In the genomic region with DNA sequence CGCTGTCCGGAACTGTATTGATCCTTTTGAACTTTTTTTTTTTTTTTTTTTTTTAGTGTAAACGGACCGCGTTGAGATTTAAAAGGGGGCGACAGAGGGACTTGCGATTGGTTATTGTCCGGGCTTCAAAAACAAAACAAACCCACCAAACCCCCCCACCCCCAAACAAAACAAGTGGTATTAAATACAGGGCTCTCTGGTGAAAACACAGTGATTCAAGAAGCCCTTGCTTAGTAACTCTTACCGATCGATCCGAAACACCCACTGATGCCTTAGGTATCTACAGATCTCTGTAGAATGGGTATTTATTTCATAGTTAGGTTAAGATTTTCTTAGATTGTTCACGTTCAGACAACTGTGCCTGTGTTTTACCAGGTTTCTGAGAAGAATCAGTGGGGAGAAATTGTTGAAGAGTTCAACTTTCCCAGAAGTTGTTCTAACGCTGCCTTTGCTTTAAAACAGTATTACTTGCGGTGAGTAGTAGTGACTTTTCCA, we compare ENCODE assay signal across 8 cellular contexts. TPM values are rescaled to one million over a fixed set of nuclear protein-coding genes. Genes with fewer than 3 reads are reported as not detected.
DNase-seq lines count a peak whose midpoint lies in the region; ATAC-seq, FAIRE-seq and TF ChIP-seq lines count a peak whose summit lies in the region.

No MANE protein-coding gene starts in this region.

- H3K27ac ChIP-seq in A673 (ENCODE audit: low read depth, low read length, poor library complexity, severe bottlenecking) (peak overlapping the region; percentile 99), cingulate gyrus (ENCODE audit: low read depth, low read length) (peak overlapping the region; percentile 82)

- peak overlapping the region; percentile 88 for H3K27ac Mint-ChIP-seq in type B pancreatic cell

- no peak for TF ChIP-seq CTCF in A673 (conservative IDR thresholded peaks at IDR 0.05; ENCODE audit: low read depth, low read length)
- no peak for TF ChIP-seq CTCF in type B pancreatic cell (conservative IDR thresholded peaks at IDR 0.05)

- H3K27me3 Mint-ChIP-seq in type B pancreatic cell, result no peaks in the 10 kb centered on the region

- ATAC-seq in GM21717 (IDR thresholded peaks at IDR 0.05; ENCODE audit: unreplicated experiment), result no peak

- peak overlapping the region; percentile 94 for H3K4me3 ChIP-seq in A673 (ENCODE audit: low read depth, low read length, poor library complexity, severe bottlenecking)

- H3K36me3 ChIP-seq in A673 (ENCODE audit: insufficient read depth, low read length, poor library complexity, severe bottlenecking), result peaks cover 45% of the 10 kb centered on the region

- H3K9me3 Mint-ChIP-seq in type B pancreatic cell, result peaks cover 6% of the 10 kb centered on the region

- peak; percentile 14 for FAIRE-seq in GM19239 (lab: Jason Lieb, UNC)

- H3K4me1 ChIP-seq in A673 (ENCODE audit: insufficient read depth, low read length, poor library complexity, severe bottlenecking), result peaks cover 17% of the 10 kb centered on the region

- peaks cover 16% of the 10 kb centered on the region for H3K4me1 Mint-ChIP-seq in type B pancreatic cell (ENCODE audit: unreplicated experiment)

- peak overlapping the region; percentile 93 for H3K4me3 Mint-ChIP-seq in type B pancreatic cell

- H3K9me3 ChIP-seq in A673 (ENCODE audit: low read depth, low read length, poor library complexity, severe bottlenecking), result no peaks in the 10 kb centered on the region

- intact Hi-C loops in A673 (cut with micrococcal nuclease; ENCODE audit: unreplicated experiment), result no loop called here

- DNase-seq in A673 (ENCODE audit: low spot score) (no peak), GM19239 (ENCODE audit: insufficient read length, low spot score) (no peak), RKO (ENCODE audit: low spot score) (peak; percentile 66), midbrain (lab: John Stamatoyannopoulos, UW) (peak; percentile 57), type B pancreatic cell (ENCODE audit: extremely low spot score, unreplicated experiment) (no peak), middle frontal gyrus (ENCODE audit: extremely low spot score, low spot score) (no peak)

- H3K36me3 Mint-ChIP-seq in type B pancreatic cell, result peaks cover 20% of the 10 kb centered on the region

- CTCF ChIA-PET in A673 (lab: Charles Lee), result interaction anchor here (1.3 kb wide), 1 partner anchor 187 kb away, joined by 6 read pairs; no protein-coding TSS in a partner anchor

- BruUV-seq in A673 (replicated peaks; lab: Mats Ljungman, UMichigan), result TSS peak; percentile 37

- POLR2A ChIA-PET in A673 (lab: Charles Lee; ENCODE audit: low non-redundant PET), result no interaction called here

- H3K27me3 ChIP-seq in A673 (replicated peaks; ENCODE audit: insufficient read depth, low read depth, low read length, poor library complexity), result no peaks in the 10 kb centered on the region

RNA-seq across cellular contexts. Expression of gene ARID2, which starts 1.4 kb away (rescaled TPM):
- 60.3 and 72.2 TPM in 2 replicates for total RNA-seq in A673 (2021)
- 35.9 and 49.7 TPM in 2 replicates for total RNA-seq in type B pancreatic cell (ENCODE audit: low replicate concordance)

Comparison
In these comparisons a context has a peak if more than half of its experiments do, and no peak if none do; other contexts are left out.
1. DNase-seq: peak in RKO (single experiment) and midbrain (single experiment); none in A673 (single experiment), GM19239 (single experiment), type B pancreatic cell (single experiment) and middle frontal gyrus (single experiment).